In the genomic region with DNA sequence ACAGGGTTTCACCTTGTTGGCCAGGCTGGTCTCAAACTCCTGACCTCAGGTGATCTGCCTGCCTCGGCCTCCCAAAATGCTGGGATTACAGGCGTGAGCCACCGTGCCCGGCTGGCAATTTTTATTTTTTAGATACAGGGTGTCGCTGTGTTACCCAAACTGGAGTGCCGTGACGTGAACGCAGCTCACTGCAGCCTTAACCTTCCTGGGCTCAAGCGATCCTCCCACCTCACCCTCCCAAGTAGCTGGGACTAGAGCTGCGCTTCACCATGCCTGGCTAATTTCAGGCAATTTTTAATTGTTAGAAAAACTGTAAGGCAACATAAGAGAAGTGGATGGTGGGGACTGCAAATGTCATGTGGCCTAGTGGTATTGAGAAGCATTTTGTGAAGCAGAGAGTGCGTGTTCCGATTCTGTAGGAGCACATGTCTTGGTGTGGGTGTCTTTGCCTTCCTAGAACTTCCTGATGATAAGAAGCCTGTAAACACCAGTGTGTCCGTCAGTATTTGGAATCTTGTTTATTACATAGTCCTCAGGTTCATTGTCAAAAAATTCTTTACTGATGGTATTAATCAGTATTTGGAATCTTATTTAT, we compare ENCODE assay signal across 1 cellular context.
A peak's percentile ranks its signal among the peaks of the same experiment; 100 is the strongest.
TF ChIP-seq lines count a peak whose summit lies in the region.

No MANE protein-coding gene starts in this region.

TF ChIP-seq in K562, 482 proteins besides CTCF, POLR2A, EP300 and RAD21 (continued from another document and continues in another):
- TF ChIP-seq, protein P1, sequence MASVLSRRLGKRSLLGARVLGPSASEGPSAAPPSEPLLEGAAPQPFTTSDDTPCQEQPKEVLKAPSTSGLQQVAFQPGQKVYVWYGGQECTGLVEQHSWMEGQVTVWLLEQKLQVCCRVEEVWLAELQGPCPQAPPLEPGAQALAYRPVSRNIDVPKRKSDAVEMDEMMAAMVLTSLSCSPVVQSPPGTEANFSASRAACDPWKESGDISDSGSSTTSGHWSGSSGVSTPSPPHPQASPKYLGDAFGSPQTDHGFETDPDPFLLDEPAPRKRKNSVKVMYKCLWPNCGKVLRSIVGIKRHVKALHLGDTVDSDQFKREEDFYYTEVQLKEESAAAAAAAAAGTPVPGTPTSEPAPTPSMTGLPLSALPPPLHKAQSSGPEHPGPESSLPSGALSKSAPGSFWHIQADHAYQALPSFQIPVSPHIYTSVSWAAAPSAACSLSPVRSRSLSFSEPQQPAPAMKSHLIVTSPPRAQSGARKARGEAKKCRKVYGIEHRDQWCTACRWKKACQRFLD (CRISPR knock-in tag; IDR thresholded peaks at IDR 0.05), result peak; percentile 67; the same call in 1 of the 2 replicates
- TF ChIP-seq, protein P2, sequence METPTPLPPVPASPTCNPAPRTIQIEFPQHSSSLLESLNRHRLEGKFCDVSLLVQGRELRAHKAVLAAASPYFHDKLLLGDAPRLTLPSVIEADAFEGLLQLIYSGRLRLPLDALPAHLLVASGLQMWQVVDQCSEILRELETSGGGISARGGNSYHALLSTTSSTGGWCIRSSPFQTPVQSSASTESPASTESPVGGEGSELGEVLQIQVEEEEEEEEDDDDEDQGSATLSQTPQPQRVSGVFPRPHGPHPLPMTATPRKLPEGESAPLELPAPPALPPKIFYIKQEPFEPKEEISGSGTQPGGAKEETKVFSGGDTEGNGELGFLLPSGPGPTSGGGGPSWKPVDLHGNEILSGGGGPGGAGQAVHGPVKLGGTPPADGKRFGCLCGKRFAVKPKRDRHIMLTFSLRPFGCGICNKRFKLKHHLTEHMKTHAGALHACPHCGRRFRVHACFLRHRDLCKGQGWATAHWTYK (CRISPR knock-in tag; IDR thresholded peaks at IDR 0.05), result no peak
- TF ChIP-seq L3MBTL2 (IDR thresholded peaks at IDR 0.05), result peak; percentile 86
- TF ChIP-seq MIER1 (IDR thresholded peaks at IDR 0.05; ENCODE audit: low read depth), result no peak
- no peak for TF ChIP-seq IRF2 (CRISPR knock-in tag; IDR thresholded peaks at IDR 0.05)
- TF ChIP-seq ETV1 (tag; conservative IDR thresholded peaks at IDR 0.05; ENCODE audit: low read depth), result peak; percentile 43; the same call in 1 of the 2 replicates
- TF ChIP-seq TCFL5 (CRISPR knock-in tag; conservative IDR thresholded peaks at IDR 0.05), result no peak
- peak; percentile 18; the same call in 1 of the 2 replicates for TF ChIP-seq ETV5 (CRISPR knock-in tag; IDR thresholded peaks at IDR 0.05; ENCODE audit: low read depth)
- TF ChIP-seq, protein P3, sequence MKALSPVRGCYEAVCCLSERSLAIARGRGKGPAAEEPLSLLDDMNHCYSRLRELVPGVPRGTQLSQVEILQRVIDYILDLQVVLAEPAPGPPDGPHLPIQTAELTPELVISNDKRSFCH (CRISPR knock-in tag; IDR thresholded peaks at IDR 0.05), result no peak
- TF ChIP-seq, protein P3 (tag; IDR thresholded peaks at IDR 0.05), result no peak
- TF ChIP-seq, protein P4, sequence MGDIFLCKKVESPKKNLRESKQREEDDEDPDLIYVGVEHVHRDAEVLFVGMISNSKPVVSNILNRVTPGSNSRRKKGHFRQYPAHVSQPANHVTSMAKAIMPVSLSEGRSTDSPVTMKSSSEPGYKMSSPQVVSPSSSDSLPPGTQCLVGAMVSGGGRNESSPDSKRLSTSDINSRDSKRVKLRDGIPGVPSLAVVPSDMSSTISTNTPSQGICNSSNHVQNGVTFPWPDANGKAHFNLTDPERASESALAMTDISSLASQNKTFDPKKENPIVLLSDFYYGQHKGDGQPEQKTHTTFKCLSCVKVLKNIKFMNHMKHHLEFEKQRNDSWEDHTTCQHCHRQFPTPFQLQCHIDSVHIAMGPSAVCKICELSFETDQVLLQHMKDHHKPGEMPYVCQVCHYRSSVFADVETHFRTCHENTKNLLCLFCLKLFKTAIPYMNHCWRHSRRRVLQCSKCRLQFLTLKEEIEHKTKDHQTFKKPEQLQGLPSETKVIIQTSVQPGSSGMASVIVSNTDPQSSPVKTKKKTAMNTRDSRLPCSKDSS (IDR thresholded peaks at IDR 0.05; ENCODE audit: low read depth, partially characterized antibody), result no peak
- TF ChIP-seq, protein P5, sequence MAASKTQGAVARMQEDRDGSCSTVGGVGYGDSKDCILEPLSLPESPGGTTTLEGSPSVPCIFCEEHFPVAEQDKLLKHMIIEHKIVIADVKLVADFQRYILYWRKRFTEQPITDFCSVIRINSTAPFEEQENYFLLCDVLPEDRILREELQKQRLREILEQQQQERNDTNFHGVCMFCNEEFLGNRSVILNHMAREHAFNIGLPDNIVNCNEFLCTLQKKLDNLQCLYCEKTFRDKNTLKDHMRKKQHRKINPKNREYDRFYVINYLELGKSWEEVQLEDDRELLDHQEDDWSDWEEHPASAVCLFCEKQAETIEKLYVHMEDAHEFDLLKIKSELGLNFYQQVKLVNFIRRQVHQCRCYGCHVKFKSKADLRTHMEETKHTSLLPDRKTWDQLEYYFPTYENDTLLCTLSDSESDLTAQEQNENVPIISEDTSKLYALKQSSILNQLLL (CRISPR knock-in tag; IDR thresholded peaks at IDR 0.05; ENCODE audit: borderline replicate concordance), result no peak
- peak; percentile 73 for TF ChIP-seq EGR1 (conservative IDR thresholded peaks at IDR 0.05)
- no peak for TF ChIP-seq ZNF217 (CRISPR knock-in tag; IDR thresholded peaks at IDR 0.05)
- TF ChIP-seq KAT2B (IDR thresholded peaks at IDR 0.05; ENCODE audit: low read depth, low read length), result no peak
- TF ChIP-seq SETDB1 (IDR thresholded peaks at IDR 0.05; ENCODE audit: low read length), result no peak
- TF ChIP-seq ZBTB17 (CRISPR knock-in tag; IDR thresholded peaks at IDR 0.05), result no peak
- TF ChIP-seq LEF1 (IDR thresholded peaks at IDR 0.05), result no peak
- no peak for TF ChIP-seq SIN3B (IDR thresholded peaks at IDR 0.05; ENCODE audit: low read depth)
- 0 out of 2 replicates have a peak, but pooled peaks have one; percentile 23 for TF ChIP-seq SMARCA5 (IDR thresholded peaks at IDR 0.05)
- no peak for TF ChIP-seq RBM22 (IDR thresholded peaks at IDR 0.05; ENCODE audit: low read depth, low read length, poor library complexity, severe bottlenecking)
- TF ChIP-seq RHOXF2B (CRISPR knock-in tag; conservative IDR thresholded peaks at IDR 0.05), result no peak
- TF ChIP-seq ZNF551 (CRISPR knock-in tag; IDR thresholded peaks at IDR 0.05), result no peak
- TF ChIP-seq SP1 (CRISPR knock-in tag; IDR thresholded peaks at IDR 0.05), result no peak
- TF ChIP-seq DMBX1 (CRISPR knock-in tag; IDR thresholded peaks at IDR 0.05; ENCODE audit: borderline replicate concordance), result peak; percentile 47; the same call in 1 of the 2 replicates
- TF ChIP-seq NFE2 (IDR thresholded peaks at IDR 0.05; ENCODE audit: low read depth), result no peak
- no peak for TF ChIP-seq ZNF263 (CRISPR knock-in tag; IDR thresholded peaks at IDR 0.05; ENCODE audit: borderline replicate concordance)
- TF ChIP-seq, protein P6, sequence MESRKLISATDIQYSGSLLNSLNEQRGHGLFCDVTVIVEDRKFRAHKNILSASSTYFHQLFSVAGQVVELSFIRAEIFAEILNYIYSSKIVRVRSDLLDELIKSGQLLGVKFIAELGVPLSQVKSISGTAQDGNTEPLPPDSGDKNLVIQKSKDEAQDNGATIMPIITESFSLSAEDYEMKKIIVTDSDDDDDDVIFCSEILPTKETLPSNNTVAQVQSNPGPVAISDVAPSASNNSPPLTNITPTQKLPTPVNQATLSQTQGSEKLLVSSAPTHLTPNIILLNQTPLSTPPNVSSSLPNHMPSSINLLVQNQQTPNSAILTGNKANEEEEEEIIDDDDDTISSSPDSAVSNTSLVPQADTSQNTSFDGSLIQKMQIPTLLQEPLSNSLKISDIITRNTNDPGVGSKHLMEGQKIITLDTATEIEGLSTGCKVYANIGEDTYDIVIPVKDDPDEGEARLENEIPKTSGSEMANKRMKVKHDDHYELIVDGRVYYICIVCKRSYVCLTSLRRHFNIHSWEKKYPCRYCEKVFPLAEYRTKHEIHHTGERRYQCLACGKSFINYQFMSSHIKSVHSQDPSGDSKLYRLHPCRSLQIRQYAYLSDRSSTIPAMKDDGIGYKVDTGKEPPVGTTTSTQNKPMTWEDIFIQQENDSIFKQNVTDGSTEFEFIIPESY (CRISPR knock-in tag; IDR thresholded peaks at IDR 0.05), result 0 out of 2 replicates have a peak, but pooled peaks have one; percentile 86
- TF ChIP-seq NR3C1 (CRISPR knock-in tag; IDR thresholded peaks at IDR 0.05), result no peak
- no peak for TF ChIP-seq HOXB6 (CRISPR knock-in tag; IDR thresholded peaks at IDR 0.05; ENCODE audit: borderline replicate concordance)
- TF ChIP-seq MXI1 (IDR thresholded peaks at IDR 0.05; ENCODE audit: low read depth, low read length), result no peak
- no peak for TF ChIP-seq ZNF174 (CRISPR knock-in tag; IDR thresholded peaks at IDR 0.05)
- TF ChIP-seq, protein P7, sequence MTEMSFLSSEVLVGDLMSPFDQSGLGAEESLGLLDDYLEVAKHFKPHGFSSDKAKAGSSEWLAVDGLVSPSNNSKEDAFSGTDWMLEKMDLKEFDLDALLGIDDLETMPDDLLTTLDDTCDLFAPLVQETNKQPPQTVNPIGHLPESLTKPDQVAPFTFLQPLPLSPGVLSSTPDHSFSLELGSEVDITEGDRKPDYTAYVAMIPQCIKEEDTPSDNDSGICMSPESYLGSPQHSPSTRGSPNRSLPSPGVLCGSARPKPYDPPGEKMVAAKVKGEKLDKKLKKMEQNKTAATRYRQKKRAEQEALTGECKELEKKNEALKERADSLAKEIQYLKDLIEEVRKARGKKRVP (CRISPR knock-in tag; IDR thresholded peaks at IDR 0.05), result no peak
- TF ChIP-seq, protein P8, sequence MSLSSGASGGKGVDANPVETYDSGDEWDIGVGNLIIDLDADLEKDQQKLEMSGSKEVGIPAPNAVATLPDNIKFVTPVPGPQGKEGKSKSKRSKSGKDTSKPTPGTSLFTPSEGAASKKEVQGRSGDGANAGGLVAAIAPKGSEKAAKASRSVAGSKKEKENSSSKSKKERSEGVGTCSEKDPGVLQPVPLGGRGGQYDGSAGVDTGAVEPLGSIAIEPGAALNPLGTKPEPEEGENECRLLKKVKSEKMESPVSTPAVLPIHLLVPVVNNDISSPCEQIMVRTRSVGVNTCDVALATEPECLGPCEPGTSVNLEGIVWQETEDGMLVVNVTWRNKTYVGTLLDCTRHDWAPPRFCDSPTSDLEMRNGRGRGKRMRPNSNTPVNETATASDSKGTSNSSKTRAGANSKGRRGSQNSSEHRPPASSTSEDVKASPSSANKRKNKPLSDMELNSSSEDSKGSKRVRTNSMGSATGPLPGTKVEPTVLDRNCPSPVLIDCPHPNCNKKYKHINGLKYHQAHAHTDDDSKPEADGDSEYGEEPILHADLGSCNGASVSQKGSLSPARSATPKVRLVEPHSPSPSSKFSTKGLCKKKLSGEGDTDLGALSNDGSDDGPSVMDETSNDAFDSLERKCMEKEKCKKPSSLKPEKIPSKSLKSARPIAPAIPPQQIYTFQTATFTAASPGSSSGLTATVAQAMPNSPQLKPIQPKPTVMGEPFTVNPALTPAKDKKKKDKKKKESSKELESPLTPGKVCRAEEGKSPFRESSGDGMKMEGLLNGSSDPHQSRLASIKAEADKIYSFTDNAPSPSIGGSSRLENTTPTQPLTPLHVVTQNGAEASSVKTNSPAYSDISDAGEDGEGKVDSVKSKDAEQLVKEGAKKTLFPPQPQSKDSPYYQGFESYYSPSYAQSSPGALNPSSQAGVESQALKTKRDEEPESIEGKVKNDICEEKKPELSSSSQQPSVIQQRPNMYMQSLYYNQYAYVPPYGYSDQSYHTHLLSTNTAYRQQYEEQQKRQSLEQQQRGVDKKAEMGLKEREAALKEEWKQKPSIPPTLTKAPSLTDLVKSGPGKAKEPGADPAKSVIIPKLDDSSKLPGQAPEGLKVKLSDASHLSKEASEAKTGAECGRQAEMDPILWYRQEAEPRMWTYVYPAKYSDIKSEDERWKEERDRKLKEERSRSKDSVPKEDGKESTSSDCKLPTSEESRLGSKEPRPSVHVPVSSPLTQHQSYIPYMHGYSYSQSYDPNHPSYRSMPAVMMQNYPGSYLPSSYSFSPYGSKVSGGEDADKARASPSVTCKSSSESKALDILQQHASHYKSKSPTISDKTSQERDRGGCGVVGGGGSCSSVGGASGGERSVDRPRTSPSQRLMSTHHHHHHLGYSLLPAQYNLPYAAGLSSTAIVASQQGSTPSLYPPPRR (CRISPR knock-in tag; IDR thresholded peaks at IDR 0.05; ENCODE audit: borderline replicate concordance), result no peak
- TF ChIP-seq NR2C1 (IDR thresholded peaks at IDR 0.05), result no peak
- peak; percentile 30; the same call in 1 of the 2 replicates for TF ChIP-seq NR2C1 (tag; IDR thresholded peaks at IDR 0.05)
- TF ChIP-seq ZNF586 (CRISPR knock-in tag; conservative IDR thresholded peaks at IDR 0.05), result no peak
- no peak for TF ChIP-seq ZC3H8 (IDR thresholded peaks at IDR 0.05)
- no peak for TF ChIP-seq GATA2 (CRISPR knock-in tag; IDR thresholded peaks at IDR 0.05)
- peak; percentile 66; the same call in 1 of the 2 replicates for TF ChIP-seq CREM (IDR thresholded peaks at IDR 0.05; ENCODE audit: low read depth)
- TF ChIP-seq ZFPM2 (CRISPR knock-in tag; IDR thresholded peaks at IDR 0.05), result no peak
- TF ChIP-seq ZNF146 (CRISPR knock-in tag; IDR thresholded peaks at IDR 0.05; ENCODE audit: unreplicated experiment), result no peak
- TF ChIP-seq PML (IDR thresholded peaks at IDR 0.05; ENCODE audit: low read length), result no peak
- no peak for TF ChIP-seq CBFA2T2 (conservative IDR thresholded peaks at IDR 0.05)
- TF ChIP-seq FOXK2 (conservative IDR thresholded peaks at IDR 0.05 in 1 of 2, IDR thresholded peaks at IDR 0.05 in 1 of 2; ENCODE audit: low read depth in 2 of 2), result peak; percentile 64 to 71; a peak in 2 of 4 replicates
- peak; percentile 27; the same call in 1 of the 2 replicates for TF ChIP-seq ESRRA (IDR thresholded peaks at IDR 0.05; ENCODE audit: borderline replicate concordance, low read depth)
- TF ChIP-seq, protein P9, sequence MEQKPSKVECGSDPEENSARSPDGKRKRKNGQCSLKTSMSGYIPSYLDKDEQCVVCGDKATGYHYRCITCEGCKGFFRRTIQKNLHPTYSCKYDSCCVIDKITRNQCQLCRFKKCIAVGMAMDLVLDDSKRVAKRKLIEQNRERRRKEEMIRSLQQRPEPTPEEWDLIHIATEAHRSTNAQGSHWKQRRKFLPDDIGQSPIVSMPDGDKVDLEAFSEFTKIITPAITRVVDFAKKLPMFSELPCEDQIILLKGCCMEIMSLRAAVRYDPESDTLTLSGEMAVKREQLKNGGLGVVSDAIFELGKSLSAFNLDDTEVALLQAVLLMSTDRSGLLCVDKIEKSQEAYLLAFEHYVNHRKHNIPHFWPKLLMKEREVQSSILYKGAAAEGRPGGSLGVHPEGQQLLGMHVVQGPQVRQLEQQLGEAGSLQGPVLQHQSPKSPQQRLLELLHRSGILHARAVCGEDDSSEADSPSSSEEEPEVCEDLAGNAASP (IDR thresholded peaks at IDR 0.05), result no peak
- TF ChIP-seq YY1 (IDR thresholded peaks at IDR 0.05; ENCODE audit: borderline replicate concordance in 1 of 3, control insufficient read depth in 1 of 3, extremely low read depth in 1 of 3, insufficient read depth in 3 of 3, insufficient read length in 1 of 3, insufficient replicate concordance in 2 of 3, low read depth in 1 of 3, low read length in 2 of 3), result no peak
- no peak for TF ChIP-seq GATAD2A (IDR thresholded peaks at IDR 0.05)
- TF ChIP-seq MTA3 (IDR thresholded peaks at IDR 0.05; ENCODE audit: borderline replicate concordance), result peak; percentile 55; the same call in 1 of the 2 replicates
- TF ChIP-seq ZNF12 (CRISPR knock-in tag; IDR thresholded peaks at IDR 0.05), result 0 out of 2 replicates have a peak, but pooled peaks have one; percentile 22
- 0 out of 2 replicates have a peak, but pooled peaks have one; percentile 13 for TF ChIP-seq SMARCE1 (IDR thresholded peaks at IDR 0.05)
